ENCODE assay signal across 21 cellular contexts in genomic region chr5:175336781-175337180, GRCh38.
"Had no signal": no experiment of that assay in that cellular context is flagged by ENCODE, and none has a peak within 500 bp of the region (broad histone marks: within the 10 kb centered on the region; RNA-seq: fewer than 3 reads in every experiment).

No MANE protein-coding gene starts in this region.

- H3K27me3 ChIP-seq: body of pancreas, esophagus squamous epithelium, neural progenitor cell, testis had no signal

- H3K27ac ChIP-seq: body of pancreas, esophagus squamous epithelium, heart right ventricle, neural progenitor cell, psoas muscle, testis had no signal

- H3K9ac ChIP-seq: neural progenitor cell had no signal

- FAIRE-seq: small intestine had no signal

- H3K4me3 ChIP-seq: body of pancreas, esophagus squamous epithelium, heart right ventricle, neural progenitor cell, psoas muscle, testis had no signal

- ATAC-seq: activated CD4-positive, CD25-positive, alpha-beta regulatory T cell treated with anti-CD3 and anti-CD28 coated beads, Interleukin-2, amount 50 U/mL, for 24 hours; activated T-cell treated with anti-CD3 and anti-CD28 coated beads, Interleukin-2, amount 50 U/mL, for 4 hours; body of pancreas; effector memory CD8-positive, alpha-beta T cell; heart right ventricle; naive thymus-derived CD4-positive, alpha-beta T cell; psoas muscle; right cardiac atrium; stimulated activated memory B cell treated with anti-CD40 and anti-IgM and Interleukin-4, amounts not matched to agents 10 μg/mL and 1 μg/mL and 100 μg/mL, for 72 hours had no signal

- H3K4me1 ChIP-seq: body of pancreas, esophagus squamous epithelium, heart right ventricle, neural progenitor cell, psoas muscle, testis had no signal

- H2AFZ ChIP-seq: neural progenitor cell had no signal

- H3K9me3 ChIP-seq: body of pancreas, esophagus squamous epithelium, heart right ventricle, psoas muscle, testis had no signal

- H3K4me2 ChIP-seq: neural progenitor cell had no signal

- H3K36me3 ChIP-seq: esophagus squamous epithelium, heart right ventricle, neural progenitor cell had no signal

- DNase-seq: activated CD4-positive, alpha-beta T cell treated with anti-CD3 and anti-CD28 coated beads, Interleukin-2, amount 10 ng/mL, durations not matched to agents 7 days and 5 days; activated CD8-positive, alpha-beta memory T cell treated with anti-CD3 and anti-CD28 coated beads, Interleukin-2, amount 50 U/mL, for 4 hours; activated naive CD4-positive, alpha-beta T cell treated with anti-CD3 and anti-CD28 coated beads for 36 hours; activated T-cell treated with anti-CD3 and anti-CD28 coated beads, Interleukin-2, amount 50 U/mL, for 4 hours; body of pancreas; dermis blood vessel endothelial cell; effector memory CD8-positive, alpha-beta T cell; esophagus squamous epithelium; heart right ventricle; immature natural killer cell; kidney glomerular epithelial cell; mesenchymal stem cell; naive thymus-derived CD4-positive, alpha-beta T cell; psoas muscle; right cardiac atrium; small intestine; stimulated activated CD4-positive, alpha-beta T cell treated with anti-CD3 and anti-CD28 coated beads, Interleukin-4, amount 100 ng/mL, for 24 hours; testis had no signal
